ENCODE assay signal across 8 cellular contexts in genomic region chr16:27549857-27550581, GRCh38. TPM values are rescaled to one million over a fixed set of nuclear protein-coding genes. Genes with fewer than 3 reads are reported as not detected.
DNase-seq lines count a peak whose midpoint lies in the region; ATAC-seq, FAIRE-seq and TF ChIP-seq lines count a peak whose summit lies in the region.

Gene GTF3C1 (minus strand): TSS chr16:27549913. CDS start chr16:27549890, 23 bp downstream.
Gene KATNIP (plus strand): TSS chr16:27550144. CDS start chr16:27550171, 27 bp downstream.

- 0% methylated on average over 51 of the region's 51 CpGs for WGBS in adipose tissue, 3 donors
- 0 to 1% (median 1%) methylated on average over 28 to 51 of the region's 51 CpGs for WGBS in heart left ventricle, 4 donors

- peak within 1 kb of the TSS; percentile 94 for H3K27ac Mint-ChIP-seq in T-cell

- H3K9me3 ChIP-seq in heart left ventricle (no peaks in the 10 kb centered on the region), upper lobe of right lung (no peaks in the 10 kb centered on the region)

- TF ChIP-seq CTCF in heart left ventricle (IDR thresholded peaks at IDR 0.05) (no peak), upper lobe of right lung (IDR thresholded peaks at IDR 0.05) (no peak)

- H3K4me1 ChIP-seq in heart left ventricle (peaks cover 4 to 44% (median 36%) of the 10 kb centered on the region in 12 donors), upper lobe of right lung (peaks cover 27% of the 10 kb centered on the region)

- H3K4me1 Mint-ChIP-seq in T-cell = peaks cover 35 to 50% (median 49%) of the 10 kb centered on the region in 3 donors

- no peaks in the 10 kb centered on the region for H3K27me3 Mint-ChIP-seq in T-cell

- peak; percentile 98 for ATAC-seq in HG02840 (IDR thresholded peaks at IDR 0.05; ENCODE audit: low FRiP score, unreplicated experiment)
- peak; percentile 98 to 100 (median 100) for ATAC-seq in T-cell (replicated peaks in 1 of 4)
- ATAC-seq in heart left ventricle = peak; percentile 97 to 100 (median 99)
- peak; percentile 99 for ATAC-seq in upper lobe of right lung

- H3K4me3 ChIP-seq in heart left ventricle (peak within 1 kb of the TSS; percentile 61 to 97 (median 82)), upper lobe of right lung (peak within 1 kb of the TSS; percentile 78)

- TF ChIP-seq POLR2A in GM12891 (IDR thresholded peaks at IDR 0.05; ENCODE audit: low read depth, low read length) (0 out of 2 replicates have a peak, but pooled peaks have one; percentile 55), heart left ventricle (IDR thresholded peaks at IDR 0.05) (peak in 1 of 2 donors; percentile 81)

- intact Hi-C loops in heart left ventricle (cut with DNase I) = loop anchor here in 1 of 10 donors (1.0 kb wide), 1 partner anchor 29 kb away; no protein-coding TSS in a partner anchor
- intact Hi-C loops in posterior vena cava (cut with DNase I) = no loop called here
- intact Hi-C loops in upper lobe of right lung (cut with DNase I) = no loop called here

- DNase-seq in GM12891 (ENCODE audit: insufficient read length, low spot score) (peak; percentile 99), NCI-H1436 treated with DMSO at 0.1 percent for 48 hours (lab: John Stamatoyannopoulos, UW) (peak; percentile 88), T-cell (peak; percentile 99 to 100 (median 100)), heart left ventricle (peak; percentile 100), posterior vena cava (ENCODE audit: low spot score) (peak; percentile 100), upper lobe of right lung (peak; percentile 100)

- no peaks in the 10 kb centered on the region for H3K9me3 Mint-ChIP-seq in T-cell

- H3K4me3 Mint-ChIP-seq in T-cell = peak within 1 kb of the TSS; percentile 90 to 99 (median 95)

- peaks cover 0 to 16% (median 7%) of the 10 kb centered on the region in 9 donors for H3K36me3 ChIP-seq in heart left ventricle
- peaks cover 5% of the 10 kb centered on the region for H3K36me3 ChIP-seq in upper lobe of right lung

- H3K27ac ChIP-seq in adipose tissue (ENCODE audit: low read depth, low read length) (peak within 1 kb of the TSS; percentile 48), heart left ventricle (peak within 1 kb of the TSS; percentile 48 to 90 (median 83)), upper lobe of right lung (peak within 1 kb of the TSS; percentile 92)

- CTCF ChIA-PET in T-cell (lab: Charles Lee) = interaction anchor here in 1 of 2 donors (0.5 to 1.4 kb wide), 7 partner anchors 41 to 942 kb away, joined by 3 to 6 read pairs (median 4); partner anchors contain the start of gene CLN3

- POLR2A ChIA-PET in T-cell (lab: Charles Lee) = interaction anchor here (0.6 to 1.1 kb wide), 10 partner anchors 10 to 942 kb away, joined by 3 to 6 read pairs (median 4); partner anchors contain the start of genes CLN3 (in 1 of the 2), IL21R (in 1 of the 2) and KDM8 (in 1 of the 2)

- H3K27me3 ChIP-seq in heart left ventricle (no peaks in the 10 kb centered on the region), upper lobe of right lung (no peaks in the 10 kb centered on the region)

- FAIRE-seq in GM12891 (lab: Jason Lieb, UNC) = peak; percentile 97

- H3K36me3 Mint-ChIP-seq in T-cell = peaks cover 15% of the 10 kb centered on the region

TF ChIP-seq in GM12891, 5 proteins besides CTCF, POLR2A, EP300 and RAD21:
- TF ChIP-seq SPI1 (IDR thresholded peaks at IDR 0.05; ENCODE audit: low read depth, low read length) (peak; percentile 5; the same call in 1 of the 2 replicates), POU2F2 (IDR thresholded peaks at IDR 0.05; ENCODE audit: low read depth, low read length) (no peak), TAF1 (IDR thresholded peaks at IDR 0.05; ENCODE audit: low read depth, low read length) (peak; percentile 72; the same call in 1 of the 2 replicates), POLR2AphosphoS5 (IDR thresholded peaks at IDR 0.05; ENCODE audit: low read depth, low read length) (peak; percentile 68), PAX5 (IDR thresholded peaks at IDR 0.05; ENCODE audit: insufficient read depth, low read length, severe bottlenecking) (no peak)

RNA-seq across cellular contexts. Expression of gene GTF3C1, which starts in this region (rescaled TPM):
- polyA plus RNA-seq in GM12891 (2012; ENCODE audit: low read depth, missing spikeins) = 33.1 TPM
- total RNA-seq in T-cell (10 to 100 TPM; 60.3 to 72.8 (median 61.4) TPM), heart left ventricle (10 to 100 TPM; 48.1 to 76.4 (median 69.5) TPM), posterior vena cava (10 to 100 TPM; 39.8 to 47.7 TPM), upper lobe of right lung (55.0 TPM)
- polyA plus RNA-seq in adipose tissue (10 to 100 TPM; 26.2 to 31.3 (median 30.7) TPM), heart left ventricle (10 to 100 TPM; 53.2 to 80.3 TPM)

RNA-seq across cellular contexts. Expression of gene KATNIP, which starts in this region (rescaled TPM):
- polyA plus RNA-seq in GM12891 (2012; ENCODE audit: low read depth, missing spikeins) = 5.7 TPM
- 10 to 100 TPM; 14.6 to 26.8 (median 18.7) TPM for total RNA-seq in T-cell
- polyA plus RNA-seq in adipose tissue = 10 to 100 TPM in 1 of 3 donors, 1 to 10 TPM in 2; 7.0 to 10.1 (median 7.3) TPM
- 10 to 100 TPM in 8 of 9 donors, 1 to 10 TPM in 1; 9.7 to 26.3 (median 18.8) TPM for total RNA-seq in heart left ventricle
- 1 to 10 TPM; 5.8 to 9.1 TPM for polyA plus RNA-seq in heart left ventricle
- 10 to 100 TPM; 18.2 to 18.3 TPM for total RNA-seq in posterior vena cava
- 23.8 TPM for total RNA-seq in upper lobe of right lung

Comparison
In these comparisons a context has a peak if more than half of its experiments do, and no peak if none do; other contexts are left out.
1. Peak in every context shown above with its lines: DNase-seq, ATAC-seq, H3K4me3 ChIP-seq and H3K27ac ChIP-seq.